In the genomic region with DNA sequence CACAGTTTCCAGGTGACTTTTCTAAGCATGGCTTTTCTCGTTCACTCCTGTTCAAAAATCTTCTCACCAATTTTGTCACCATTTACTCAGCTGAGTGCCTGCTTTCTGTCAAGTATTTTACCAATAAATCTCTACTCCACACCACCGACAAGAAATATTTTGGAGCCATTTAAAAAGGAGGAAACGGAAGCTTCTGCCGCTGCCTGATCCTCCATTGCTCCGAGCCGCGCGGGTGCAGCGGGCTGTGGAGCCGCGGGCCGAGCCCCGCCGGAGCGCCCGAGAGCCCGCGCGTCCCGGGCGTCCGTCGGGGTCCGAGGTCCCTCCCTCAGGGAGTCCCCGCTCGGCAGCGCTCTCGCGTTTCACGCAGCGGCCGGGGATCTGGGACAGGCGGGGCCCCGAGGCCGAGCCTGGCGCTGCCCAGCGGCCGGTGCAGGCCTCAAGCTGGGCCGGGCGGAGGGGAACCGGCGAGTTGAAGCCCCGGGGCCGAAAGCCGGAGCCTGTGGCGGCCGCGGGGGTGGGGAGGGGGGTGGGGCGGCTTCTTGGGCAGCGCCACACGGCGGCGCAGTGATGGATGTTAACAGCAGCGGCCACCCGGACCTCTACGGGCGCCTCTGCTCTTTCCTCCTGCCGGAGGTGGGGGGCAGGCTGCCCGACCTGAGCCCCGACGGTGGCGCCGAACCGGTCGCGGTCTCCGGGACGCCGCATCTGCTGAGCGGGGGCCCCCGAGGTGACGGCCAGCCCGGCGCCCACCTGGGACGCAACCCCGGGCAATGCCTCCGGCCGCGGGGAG, we compare ENCODE assay signal across 8 cellular contexts. TPM values are rescaled to one million over a fixed set of nuclear protein-coding genes. Genes with fewer than 3 reads are reported as not detected.
DNase-seq lines count a peak whose midpoint lies in the region; ATAC-seq, FAIRE-seq and TF ChIP-seq lines count a peak whose summit lies in the region.

No MANE protein-coding gene starts in this region.

- H3K4me2 ChIP-seq in A549 = peak overlapping the region; percentile 82

- TF ChIP-seq POLR2A in A549 (IDR thresholded peaks at IDR 0.05; ENCODE audit: low read length) (peak; percentile 12; the same call in 1 of the 2 replicates), spleen (IDR thresholded peaks at IDR 0.05) (no peak)

- DNase-seq in A549 (ENCODE audit: low read depth in 1 of 2, low spot score in 1 of 2) (peak; percentile 68 to 86), GM13977 (ENCODE audit: low spot score) (peak; percentile 72), MG63 (peak; percentile 43), kidney (peak; percentile 86), spleen (peak; percentile 92)
- peak; percentile 9 to 32 (median 18) for DNase-seq in activated CD4-positive, CD25-positive, alpha-beta regulatory T cell (lab: John Stamatoyannopoulos, UW)

- FAIRE-seq in A549 (lab: Jason Lieb, UNC) (no peak), kidney (lab: Jason Lieb, UNC) (no peak)

- H3K9ac ChIP-seq in kidney (ENCODE audit: low read length in 2 of 2) = peak overlapping the region in 1 of 2 donors; percentile 82

- H3K9me3 ChIP-seq in A549 = no peaks in the 10 kb centered on the region
- H3K9me3 ChIP-seq in MG63 = no peaks in the 10 kb centered on the region
- H3K9me3 ChIP-seq in kidney (ENCODE audit: control insufficient read depth in 1 of 2, low read length in 2 of 2) = no peaks in the 10 kb centered on the region
- H3K9me3 ChIP-seq in spleen = no peaks in the 10 kb centered on the region

- intact Hi-C loops in kidney (cut with DNase I) (no loop called here), spleen (cut with DNase I; ENCODE audit: low total_unique reads) (no loop called here)

- TF ChIP-seq EP300 in A549 (IDR thresholded peaks at IDR 0.05) = no peak

- TF ChIP-seq RAD21 in A549 (conservative IDR thresholded peaks at IDR 0.05 in 1 of 2, IDR thresholded peaks at IDR 0.05 in 1 of 2) = peak; percentile 20 to 54; a peak in 4 of 5 replicates

- H3K27ac ChIP-seq in A549 (peak overlapping the region; percentile 80 to 96), cingulate gyrus (ENCODE audit: low read depth, low read length) (peak overlapping the region; percentile 85), kidney (ENCODE audit: low read depth in 2 of 2, low read length in 2 of 2) (peak overlapping the region; percentile 86 to 91), spleen (peak overlapping the region; percentile 84 to 96 (median 94))

- H3K36me3 ChIP-seq in MG63 (no peaks in the 10 kb centered on the region; the same call in 1 of the 2 replicates), kidney (ENCODE audit: control insufficient read depth in 1 of 2, insufficient read depth in 2 of 2, low read length in 2 of 2) (no peaks in the 10 kb centered on the region), spleen (no peaks in the 10 kb centered on the region)

- peak; percentile 57 for TF ChIP-seq CTCF in A549 (IDR thresholded peaks at IDR 0.05)
- no peak for TF ChIP-seq CTCF in GM13977 (IDR thresholded peaks at IDR 0.05; ENCODE audit: extremely low read depth, insufficient read depth, missing control alignments)
- no peak for TF ChIP-seq CTCF in kidney (IDR thresholded peaks at IDR 0.05; ENCODE audit: borderline replicate concordance, extremely low read depth, insufficient read depth)
- peak in 7 of 11 experiments; percentile 25 to 70 (median 54) for TF ChIP-seq CTCF in spleen (IDR thresholded peaks at IDR 0.05 in 8 of 11, conservative IDR thresholded peaks at IDR 0.05 in 3 of 11)

- H3K27me3 ChIP-seq in MG63 = no peaks in the 10 kb centered on the region
- no peaks in the 10 kb centered on the region for H3K27me3 ChIP-seq in spleen (replicated peaks in 1 of 7)

- ATAC-seq in A549 (peak; percentile 60 to 63), GM21360 (IDR thresholded peaks at IDR 0.05; ENCODE audit: unreplicated experiment) (no peak)

- in situ Hi-C loops in GM13977 (cut with MboI; ENCODE audit: low pct_unique_long_range_greater_than_20kb, low sequenced_read_pairs, unreplicated experiment) = loop anchor here (25.0 kb wide), 1 partner anchor 211 kb away; no protein-coding TSS in a partner anchor

- H3K4me3 ChIP-seq in A549 (peak overlapping the region; percentile 88), MG63 (peak overlapping the region; percentile 80), kidney (ENCODE audit: low read length in 2 of 2) (peak overlapping the region; percentile 74 to 75), spleen (peak overlapping the region; percentile 57 to 79 (median 70))

- POLR2A ChIA-PET in A549 (lab: Yijun Ruan, JAX) = interaction anchor here (0.6 to 1.1 kb wide), 2 partner anchors 211 to 234 kb away, joined by 4 to 7 read pairs; no protein-coding TSS in a partner anchor

- CTCF ChIA-PET in A549 (lab: Yijun Ruan, JAX) = interaction anchor here (0.8 to 2.1 kb wide), 6 partner anchors 14 to 215 kb away, joined by 3 to 9 read pairs (median 3); no protein-coding TSS in a partner anchor

- WGBS in A549 (ENCODE audit: missing lambda C conversion rate) = 18% methylated on average over 17 of the region's 79 CpGs
- 0 to 1% (median 1%) methylated on average over 37 to 79 of the region's 79 CpGs for WGBS in spleen, 5 donors

- H3K4me1 ChIP-seq in A549 = peaks cover 15% of the 10 kb centered on the region
- H3K4me1 ChIP-seq in kidney (ENCODE audit: control insufficient read depth in 1 of 2, insufficient read depth in 1 of 2, low read depth in 1 of 2, low read length in 2 of 2) = peaks cover 14 to 23% of the 10 kb centered on the region in 2 donors
- H3K4me1 ChIP-seq in spleen = peaks cover 20 to 60% (median 48%) of the 10 kb centered on the region in 6 donors

TF ChIP-seq in A549, 52 proteins besides CTCF, POLR2A, EP300 and RAD21 (continues in another document):
- no peak for TF ChIP-seq ZFP36 (IDR thresholded peaks at IDR 0.05; ENCODE audit: borderline replicate concordance, partially characterized antibody)
- TF ChIP-seq PHF8 (IDR thresholded peaks at IDR 0.05; ENCODE audit: borderline replicate concordance, low read depth) = peak; percentile 37; the same call in 1 of the 2 replicates
- TF ChIP-seq FOSL2 (IDR thresholded peaks at IDR 0.05) = no peak
- no peak for TF ChIP-seq FOSL2 (CRISPR knock-in tag; IDR thresholded peaks at IDR 0.05)
- TF ChIP-seq, protein P1, sequence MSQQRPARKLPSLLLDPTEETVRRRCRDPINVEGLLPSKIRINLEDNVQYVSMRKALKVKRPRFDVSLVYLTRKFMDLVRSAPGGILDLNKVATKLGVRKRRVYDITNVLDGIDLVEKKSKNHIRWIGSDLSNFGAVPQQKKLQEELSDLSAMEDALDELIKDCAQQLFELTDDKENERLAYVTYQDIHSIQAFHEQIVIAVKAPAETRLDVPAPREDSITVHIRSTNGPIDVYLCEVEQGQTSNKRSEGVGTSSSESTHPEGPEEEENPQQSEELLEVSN (IDR thresholded peaks at IDR 0.05; ENCODE audit: borderline replicate concordance, low read depth) = no peak
- TF ChIP-seq NR3C1 (IDR thresholded peaks at IDR 0.05) = no peak
- TF ChIP-seq CBX8 (IDR thresholded peaks at IDR 0.05) = no peak
- no peak for TF ChIP-seq FOSB (CRISPR knock-in tag; IDR thresholded peaks at IDR 0.05)
- TF ChIP-seq MYC (IDR thresholded peaks at IDR 0.05; ENCODE audit: borderline replicate concordance, low read length) = no peak
- TF ChIP-seq, protein P2, sequence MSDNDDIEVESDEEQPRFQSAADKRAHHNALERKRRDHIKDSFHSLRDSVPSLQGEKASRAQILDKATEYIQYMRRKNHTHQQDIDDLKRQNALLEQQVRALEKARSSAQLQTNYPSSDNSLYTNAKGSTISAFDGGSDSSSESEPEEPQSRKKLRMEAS (IDR thresholded peaks at IDR 0.05) = peak; percentile 40; the same call in 1 of the 2 replicates

RNA-seq across cellular contexts. Expression of a gene that starts 1.1 kb away (rescaled TPM):
- polyA plus RNA-seq in A549 (2011; rRNA removed) (24.8 and 40.3 TPM in 2 replicates), A549 (2017; fragmentation: RNase III; extraction: RNeasy Plus Mini Kit Qiagen cat#74134 plus additional on column Dnase treatment) (47.5 to 49.3 TPM (median 48.9 TPM) in 3 replicates), kidney (ENCODE audit: insufficient read depth, low read depth, low replicate concordance) (142 TPM), spleen (10 to 100 TPM; 25.1 to 79.4 (median 54.6) TPM)
- 31.0 and 31.8 TPM in 2 replicates for polyA plus RNA-seq in A549 (2012; cell fraction: cytosol; rRNA removed)
- 18.5 and 22.6 TPM in 2 replicates for polyA plus RNA-seq in A549 (2012; cell fraction: nucleus; rRNA removed)
- polyA minus RNA-seq in A549 (2011; rRNA and poly(A)+ RNA removed) = 32.5 and 34.3 TPM in 2 replicates
- total RNA-seq in MG63 (2014; rRNA removed; shearing (Covaris generic); ENCODE audit: low replicate concordance) = 5.6 and 16.1 TPM in 2 replicates
- total RNA-seq in kidney (66.8 TPM), spleen (10 to 100 TPM; 44.4 to 77.2 (median 60.7) TPM)

RNA-seq across cellular contexts. Expression of a gene that starts 43.1 kb away (rescaled TPM):
- polyA plus RNA-seq in A549 (2011; rRNA removed) (7.4 and 7.5 TPM in 2 replicates), A549 (2017; fragmentation: RNase III; extraction: RNeasy Plus Mini Kit Qiagen cat#74134 plus additional on column Dnase treatment) (2.5 to 2.8 TPM (median 2.6 TPM) in 3 replicates), kidney (ENCODE audit: insufficient read depth, low read depth, low replicate concordance) (9.6 TPM), spleen (1 to 10 TPM in 2 of 3 donors, under 1 TPM in 1; 0.59 to 1.2 (median 1.0) TPM)
- polyA plus RNA-seq in A549 (2012; cell fraction: cytosol; rRNA removed) = 2.2 and 2.4 TPM in 2 replicates
- 2.8 and 3.5 TPM in 2 replicates for polyA plus RNA-seq in A549 (2012; cell fraction: nucleus; rRNA removed)
- 17.4 and 18.1 TPM in 2 replicates for polyA minus RNA-seq in A549 (2011; rRNA and poly(A)+ RNA removed)
- 0.20 and 2.4 TPM in 2 replicates for total RNA-seq in MG63 (2014; rRNA removed; shearing (Covaris generic); ENCODE audit: low replicate concordance)
- total RNA-seq in kidney (9.6 TPM), spleen (1 to 10 TPM; 4.2 to 8.2 (median 7.3) TPM)

RNA-seq across cellular contexts. Expression of a gene that starts 49.2 kb away (rescaled TPM):
- polyA plus RNA-seq in A549 (2011; rRNA removed) (not detected in 2 replicates), A549 (2017; fragmentation: RNase III; extraction: RNeasy Plus Mini Kit Qiagen cat#74134 plus additional on column Dnase treatment) (not detected in 3 replicates), kidney (ENCODE audit: insufficient read depth, low read depth, low replicate concordance) (not detected), spleen (under 1 TPM in 1 of 3 donors, not detected in 2; 0.23 TPM)
- polyA plus RNA-seq in A549 (2012; cell fraction: cytosol; rRNA removed) = 0.04 TPM in 1 of 2 replicates, not detected in the other
- 0.23 TPM in 2 replicates for polyA plus RNA-seq in A549 (2012; cell fraction: nucleus; rRNA removed)
- polyA minus RNA-seq in A549 (2011; rRNA and poly(A)+ RNA removed) = not detected in 2 replicates
- not detected in 2 replicates for total RNA-seq in MG63 (2014; rRNA removed; shearing (Covaris generic); ENCODE audit: low replicate concordance)
- total RNA-seq in kidney (0.25 TPM), spleen (1 to 10 TPM in 1 of 7 donors, under 1 TPM in 3, not detected in 3; 0.40 to 1.4 (median 0.48) TPM)

Comparison
In these comparisons a context has a peak if more than half of its experiments do, and no peak if none do; other contexts are left out.
1. DNase-seq: peak in every context shown above with its lines; median percentile 92 in spleen; 86 in kidney; 77 in A549; 72 in GM13977; 43 in MG63; 18 in activated CD4-positive, CD25-positive, alpha-beta regulatory T cell.
2. CTCF ChIP-seq: peak in A549 (single experiment) and spleen (7 of 11); none in GM13977 (single experiment) and kidney (single experiment).
3. Peak in every context shown above with its lines, with median percentiles within 50 percentile points of each other: H3K27ac ChIP-seq and H3K4me3 ChIP-seq.